13 cellular contexts compared by ENCODE assay signal in the genomic region with DNA sequence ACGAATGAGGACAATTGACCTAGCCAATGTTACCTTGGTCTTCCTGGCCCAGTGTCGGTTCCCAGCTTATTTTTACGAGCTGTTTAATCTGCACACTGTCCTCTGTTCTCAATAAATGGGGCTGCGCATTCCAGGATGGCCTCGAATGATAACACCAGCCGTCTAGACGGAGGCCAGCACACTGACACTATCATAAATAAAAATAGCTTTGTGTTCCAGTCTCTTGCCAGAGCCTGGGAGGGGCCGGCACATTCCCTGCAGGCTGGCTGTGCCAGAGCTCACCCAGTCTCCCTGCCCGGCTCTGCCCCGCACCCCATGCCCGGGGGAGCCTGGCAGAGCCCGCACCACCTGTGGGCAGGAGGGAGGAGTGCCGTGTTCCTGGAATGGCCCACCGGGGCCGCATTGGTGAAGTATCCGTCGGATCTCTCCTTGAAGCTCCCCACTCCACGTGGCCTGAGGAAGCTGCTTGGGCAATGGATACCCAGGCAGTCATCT.
DNase-seq lines count a peak whose midpoint lies in the region; ATAC-seq and TF ChIP-seq lines count a peak whose summit lies in the region.
"Had no signal": no experiment of that assay in that cellular context is flagged by ENCODE, and none has a peak within 500 bp of the region (broad histone marks: within the 10 kb centered on the region; RNA-seq: fewer than 3 reads in every experiment).

No MANE protein-coding gene starts in this region.

- intact Hi-C loops in esophagus muscularis mucosa (cut with DNase I): no loop called here

- peaks cover 14% of the 10 kb centered on the region for H3K27me3 Mint-ChIP-seq in type B pancreatic cell
- H3K27me3 Mint-ChIP-seq: CD4-positive, CD25-positive, alpha-beta regulatory T cell had no signal

- H3K36me3 Mint-ChIP-seq in type B pancreatic cell: no peaks in the 10 kb centered on the region
- H3K36me3 Mint-ChIP-seq: CD4-positive, CD25-positive, alpha-beta regulatory T cell; naive B cell had no signal

- CTCF ChIA-PET in HEK293 (lab: Yijun Ruan, JAX): interaction anchor here (1.1 kb wide), 2 partner anchors 10 to 95 kb away, joined by 3 to 4 read pairs; no protein-coding TSS in a partner anchor

- H3K9ac ChIP-seq in skeletal muscle tissue (ENCODE audit: low read depth in 1 of 3, low read length in 3 of 3): peak overlapping the region in 2 of 3 donors; percentile 50 to 56

- TF ChIP-seq CTCF in HEK293 (tag by site-specific recombination; IDR thresholded peaks at IDR 0.05) (no peak), esophagus muscularis mucosa (IDR thresholded peaks at IDR 0.05) (peak in 1 of 3 experiments; percentile 14), type B pancreatic cell (conservative IDR thresholded peaks at IDR 0.05) (no peak)

- H3K4me3 Mint-ChIP-seq in type B pancreatic cell: no peak overlapping the region
- H3K4me3 Mint-ChIP-seq: CD4-positive, CD25-positive, alpha-beta regulatory T cell; central memory CD8-positive, alpha-beta T cell; naive B cell had no signal

- no peaks in the 10 kb centered on the region for H3K4me1 Mint-ChIP-seq in type B pancreatic cell (ENCODE audit: unreplicated experiment)
- H3K4me1 Mint-ChIP-seq: central memory CD8-positive, alpha-beta T cell had no signal

- H3K27ac Mint-ChIP-seq in type B pancreatic cell: no peak overlapping the region

- POLR2A ChIA-PET in HEK293 (lab: Yijun Ruan, JAX): no interaction called here

- no peak for ATAC-seq in GM18861 (IDR thresholded peaks at IDR 0.05; ENCODE audit: unreplicated experiment)
- ATAC-seq in HG02938 (IDR thresholded peaks at IDR 0.05; ENCODE audit: unreplicated experiment): no peak

- TF ChIP-seq EP300 in esophagus muscularis mucosa (IDR thresholded peaks at IDR 0.05): no peak

- H3K9me3 Mint-ChIP-seq in type B pancreatic cell: no peaks in the 10 kb centered on the region
- H3K9me3 Mint-ChIP-seq: CD4-positive, CD25-positive, alpha-beta regulatory T cell; central memory CD8-positive, alpha-beta T cell; naive B cell had no signal

- H3K27ac ChIP-seq in HEK293 (ENCODE audit: extremely low read depth, low read depth, low read length): no peak overlapping the region
- H3K27ac ChIP-seq in esophagus muscularis mucosa (replicated peaks in 1 of 4): peak overlapping the region; percentile 40 to 69 (median 54)
- peak overlapping the region; percentile 82 for H3K27ac ChIP-seq in skeletal muscle tissue (ENCODE audit: low read depth, low read length)

- H3K9me3 ChIP-seq in HEK293 (ENCODE audit: control insufficient read depth, insufficient read depth, low read depth, low read length) (no peaks in the 10 kb centered on the region), esophagus muscularis mucosa (no peaks in the 10 kb centered on the region), skeletal muscle tissue (ENCODE audit: control insufficient read depth in 3 of 3, low read length in 3 of 3) (no peaks in the 10 kb centered on the region)

- H3K27me3 ChIP-seq in esophagus muscularis mucosa (no peaks in the 10 kb centered on the region), skeletal muscle tissue (ENCODE audit: control insufficient read depth in 3 of 3, insufficient read depth in 3 of 3, low read length in 3 of 3) (no peaks in the 10 kb centered on the region)

- DNase-seq in esophagus muscularis mucosa (ENCODE audit: extremely low spot score) (no peak), lung microvascular endothelial cell (ENCODE audit: low read depth in 2 of 2) (peak; percentile 25 to 81), type B pancreatic cell (ENCODE audit: extremely low spot score, unreplicated experiment) (no peak), OCI-M2 (lab: John Stamatoyannopoulos, UW; ENCODE audit: unreplicated experiment) (no peak)
- DNase-seq: activated T-cell treated with anti-CD3 and anti-CD28 coated beads, Interleukin-2, amount 50 U/mL, for 1 hour; CD4-positive, CD25-positive, alpha-beta regulatory T cell; naive B cell; NCI-H187 had no signal

- H3K4me1 ChIP-seq in HEK293 (ENCODE audit: control insufficient read depth, insufficient read depth, low read length): no peaks in the 10 kb centered on the region
- H3K4me1 ChIP-seq in esophagus muscularis mucosa: peaks cover 31 to 46% (median 43%) of the 10 kb centered on the region in 4 donors
- H3K4me1 ChIP-seq in skeletal muscle tissue (ENCODE audit: control insufficient read depth in 3 of 3, insufficient read depth in 3 of 3, low read length in 3 of 3): peaks cover 19 to 30% (median 27%) of the 10 kb centered on the region in 3 donors

- H3K4me3 ChIP-seq in HEK293 (ENCODE audit: low read depth, low read length) (no peak overlapping the region), esophagus muscularis mucosa (no peak overlapping the region), skeletal muscle tissue (ENCODE audit: low read length in 3 of 3) (peak overlapping the region in 2 of 3 donors; percentile 26 to 45)

- TF ChIP-seq POLR2A in esophagus muscularis mucosa (IDR thresholded peaks at IDR 0.05; ENCODE audit: low read depth): no peak

- 50% methylated on average over 9 of the region's 18 CpGs for WGBS in esophagus muscularis mucosa

- H3K36me3 ChIP-seq in HEK293 (ENCODE audit: control insufficient read depth in 2 of 2, insufficient read depth in 1 of 2, low read length in 2 of 2) (no peaks in the 10 kb centered on the region), esophagus muscularis mucosa (no peaks in the 10 kb centered on the region), skeletal muscle tissue (ENCODE audit: control insufficient read depth in 3 of 3, insufficient read depth in 3 of 3, low read length in 3 of 3) (no peaks in the 10 kb centered on the region)

TF ChIP-seq in HEK293, 187 proteins besides CTCF, POLR2A, EP300 and RAD21:
- TF ChIP-seq ZNF341 (tag by site-specific recombination; IDR thresholded peaks at IDR 0.05; ENCODE audit: low read depth) (peak; percentile 84), ZFP41 (tag by site-specific recombination; IDR thresholded peaks at IDR 0.05; ENCODE audit: borderline replicate concordance) (no peak)
- TF ChIP-seq, protein P1, sequence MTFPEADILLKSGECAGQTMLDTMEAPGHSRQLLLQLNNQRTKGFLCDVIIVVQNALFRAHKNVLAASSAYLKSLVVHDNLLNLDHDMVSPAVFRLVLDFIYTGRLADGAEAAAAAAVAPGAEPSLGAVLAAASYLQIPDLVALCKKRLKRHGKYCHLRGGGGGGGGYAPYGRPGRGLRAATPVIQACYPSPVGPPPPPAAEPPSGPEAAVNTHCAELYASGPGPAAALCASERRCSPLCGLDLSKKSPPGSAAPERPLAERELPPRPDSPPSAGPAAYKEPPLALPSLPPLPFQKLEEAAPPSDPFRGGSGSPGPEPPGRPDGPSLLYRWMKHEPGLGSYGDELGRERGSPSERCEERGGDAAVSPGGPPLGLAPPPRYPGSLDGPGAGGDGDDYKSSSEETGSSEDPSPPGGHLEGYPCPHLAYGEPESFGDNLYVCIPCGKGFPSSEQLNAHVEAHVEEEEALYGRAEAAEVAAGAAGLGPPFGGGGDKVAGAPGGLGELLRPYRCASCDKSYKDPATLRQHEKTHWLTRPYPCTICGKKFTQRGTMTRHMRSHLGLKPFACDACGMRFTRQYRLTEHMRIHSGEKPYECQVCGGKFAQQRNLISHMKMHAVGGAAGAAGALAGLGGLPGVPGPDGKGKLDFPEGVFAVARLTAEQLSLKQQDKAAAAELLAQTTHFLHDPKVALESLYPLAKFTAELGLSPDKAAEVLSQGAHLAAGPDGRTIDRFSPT (tag by site-specific recombination; IDR thresholded peaks at IDR 0.05): 0 out of 2 replicates have a peak, but pooled peaks have one; percentile 31

Comparison
In these comparisons a context has a peak if more than half of its experiments do, and no peak if none do; other contexts are left out.
1. H3K4me3 ChIP-seq: peak in skeletal muscle tissue (2 of 3); none in HEK293 (single experiment) and esophagus muscularis mucosa (0 of 4).
2. DNase-seq: peak in lung microvascular endothelial cell (2 of 2); none in esophagus muscularis mucosa (single experiment), type B pancreatic cell (single experiment) and OCI-M2 (single experiment).